ENCODE assay signal across 26 cellular contexts in the genomic region with DNA sequence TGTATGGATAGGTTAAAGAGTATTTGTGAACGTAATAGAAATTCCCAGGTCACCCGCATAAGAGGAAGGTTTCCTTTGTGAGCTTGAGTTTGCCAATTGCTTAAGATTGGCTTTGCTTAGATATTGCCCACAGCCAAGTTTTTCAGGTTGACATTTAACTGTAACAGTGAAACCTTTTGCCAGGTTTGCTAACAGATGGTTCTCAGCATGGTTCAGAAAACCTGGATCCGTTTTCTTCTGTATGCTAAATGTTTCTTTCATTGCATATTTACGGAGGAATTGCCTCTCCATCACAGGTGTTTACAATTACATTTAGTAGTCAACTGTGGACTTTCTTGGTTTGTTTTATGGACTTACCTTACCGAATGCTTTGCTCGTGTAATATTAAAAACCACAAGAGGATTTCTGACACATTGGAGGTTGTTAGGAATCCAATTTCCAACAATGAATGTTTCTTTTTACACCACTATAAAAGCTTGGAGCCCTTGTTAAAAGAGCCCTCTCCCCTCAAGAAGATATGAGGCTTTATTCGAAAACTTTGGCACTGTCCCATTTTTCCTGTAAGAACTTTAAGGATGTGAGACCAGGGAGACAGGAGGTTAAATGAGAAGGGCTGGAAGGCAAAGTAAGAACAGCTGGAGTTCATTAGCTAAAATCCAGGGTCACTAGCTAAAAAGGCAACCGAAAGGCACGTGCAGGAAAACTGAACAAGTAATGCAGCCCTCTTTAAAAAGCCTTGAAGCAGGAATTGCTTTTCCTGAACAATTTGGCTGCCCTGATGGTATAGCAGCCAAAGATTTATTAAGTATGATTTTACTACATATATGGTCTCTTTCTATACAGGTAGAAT. TPM values are rescaled to one million over a fixed set of nuclear protein-coding genes. Genes with fewer than 3 reads are reported as not detected.
DNase-seq lines count a peak whose midpoint lies in the region; ATAC-seq and TF ChIP-seq lines count a peak whose summit lies in the region.
"Had no signal": no experiment of that assay in that cellular context is flagged by ENCODE, and none has a peak within 500 bp of the region (broad histone marks: within the 10 kb centered on the region; RNA-seq: fewer than 3 reads in every experiment).

No MANE protein-coding gene starts in this region.

- H3K4me1 ChIP-seq in Panc1 (ENCODE audit: control insufficient read depth, insufficient read depth, low read length), result 0 out of 2 replicates have a peak, but pooled peaks cover 4% of the 10 kb centered on the region
- H3K4me1 ChIP-seq in neural progenitor cell, result no peaks in the 10 kb centered on the region
- H3K4me1 ChIP-seq: pancreas, Peyer's patch, right atrium auricular region, SJSA1 had no signal

- no peaks in the 10 kb centered on the region for H3F3A ChIP-seq in neural progenitor cell (ENCODE audit: low read depth)

- peaks cover 2% of the 10 kb centered on the region for H3K27me3 Mint-ChIP-seq in neural progenitor cell (ENCODE audit: insufficient read depth, low read depth)

- H3K27ac Mint-ChIP-seq in neural progenitor cell, result no peak overlapping the region
- H3K27ac Mint-ChIP-seq: activated CD4-positive, alpha-beta T cell treated with anti-CD3 and anti-CD28 coated beads, Interleukin-2, amount 10 ng/mL, durations not matched to agents 7 days and 5 days; activated naive CD4-positive, alpha-beta T cell treated with anti-CD3 and anti-CD28 coated beads, Interleukin-2, amount 50 U/mL, for 72 hours; T-helper 17 cell had no signal

- no peak overlapping the region for H3K4me3 ChIP-seq in Panc1 (ENCODE audit: low read depth in 2 of 2, low read length in 2 of 2)
- no peak overlapping the region for H3K4me3 ChIP-seq in fibroblast of villous mesenchyme (ENCODE audit: low read depth, low read length)
- H3K4me3 ChIP-seq in coronary artery, result no peak overlapping the region
- no peak overlapping the region for H3K4me3 ChIP-seq in neural progenitor cell
- H3K4me3 ChIP-seq: pancreas, Peyer's patch, right atrium auricular region, SJSA1 had no signal

- H3K36me3 ChIP-seq in Panc1 (ENCODE audit: control insufficient read depth, insufficient read depth, low read length), result no peaks in the 10 kb centered on the region
- no peaks in the 10 kb centered on the region for H3K36me3 ChIP-seq in neural progenitor cell
- H3K36me3 ChIP-seq: pancreas, Peyer's patch, right atrium auricular region, SJSA1, WERI-Rb-1 had no signal

- H3K36me3 Mint-ChIP-seq in neural progenitor cell, result no peaks in the 10 kb centered on the region
- H3K36me3 Mint-ChIP-seq: activated naive CD4-positive, alpha-beta T cell treated with anti-CD3 and anti-CD28 coated beads, Interleukin-2, amount 50 U/mL, for 72 hours had no signal

- CTCF ChIA-PET in Panc1 (lab: Charles Lee), result no interaction called here

- H3K27me3 ChIP-seq in Panc1 (ENCODE audit: control insufficient read depth, insufficient read depth, low read length) (no peaks in the 10 kb centered on the region), neural progenitor cell (no peaks in the 10 kb centered on the region)
- H3K27me3 ChIP-seq: pancreas, Peyer's patch, right atrium auricular region, SJSA1 had no signal

- no peak overlapping the region for H3K9ac ChIP-seq in neural progenitor cell

- no TSS peak for BruUV-seq in Panc1 (replicated peaks; lab: Mats Ljungman, UMichigan)

- H3K4me3 Mint-ChIP-seq in neural progenitor cell, result no peak overlapping the region
- H3K4me3 Mint-ChIP-seq: activated CD4-positive, alpha-beta T cell treated with anti-CD3 and anti-CD28 coated beads, Interleukin-2, amount 10 ng/mL, durations not matched to agents 7 days and 5 days; T-helper 17 cell had no signal

- no peak overlapping the region for H3K4me2 ChIP-seq in neural progenitor cell

- H3K9me3 Mint-ChIP-seq in neural progenitor cell, result peaks cover 11% of the 10 kb centered on the region
- H3K9me3 Mint-ChIP-seq: activated CD4-positive, alpha-beta T cell treated with anti-CD3 and anti-CD28 coated beads, Interleukin-2, amount 10 ng/mL, durations not matched to agents 7 days and 5 days; activated naive CD4-positive, alpha-beta T cell treated with anti-CD3 and anti-CD28 coated beads, Interleukin-2, amount 50 U/mL, for 72 hours had no signal

- H3K27ac ChIP-seq in Panc1 (ENCODE audit: low read length), result peak overlapping the region; percentile 40; the same call in 1 of the 2 replicates
- H3K27ac ChIP-seq in coronary artery, result no peak overlapping the region
- H3K27ac ChIP-seq in neural progenitor cell, result no peak overlapping the region
- H3K27ac ChIP-seq: HL-60, pancreas, Peyer's patch, right atrium auricular region, SJSA1, WERI-Rb-1 had no signal

- in situ Hi-C loops in Panc1 (cut with HindIII; ENCODE audit: low pct_unique_long_range_greater_than_20kb, low sequenced_read_pairs), result no loop called here

- no peaks in the 10 kb centered on the region for H4K20me1 ChIP-seq in neural progenitor cell (ENCODE audit: low read depth)

- no peak for ATAC-seq in Panc1
- ATAC-seq in omental fat pad (ENCODE audit: low FRiP score), result no peak
- ATAC-seq: activated naive CD4-positive, alpha-beta T cell treated with anti-CD3 and anti-CD28 coated beads, Interleukin-2, amount 50 U/mL, for 72 hours; HepG2; left cardiac atrium; pancreas; stimulated activated naive CD8-positive, alpha-beta T cell treated with anti-CD3 and anti-CD28 coated beads, Interleukin-15, Interleukin-2, amounts not matched to agents 100 U/mL and 50 U/mL, for 24 hours; T-helper 17 cell had no signal

- no peaks in the 10 kb centered on the region for H3K9me3 ChIP-seq in Panc1 (ENCODE audit: control insufficient read depth, insufficient read depth, low read depth, low read length)
- H3K9me3 ChIP-seq in neural progenitor cell (ENCODE audit: low read depth), result peaks cover 10% of the 10 kb centered on the region
- H3K9me3 ChIP-seq: Caco-2, pancreas, Peyer's patch, right atrium auricular region, SJSA1 had no signal

- intact Hi-C loops in Panc1 (cut with micrococcal nuclease; ENCODE audit: unreplicated experiment), result no loop called here

- H2AFZ ChIP-seq in neural progenitor cell (replicated peaks), result no peak overlapping the region

- peaks cover under 1% of the 10 kb centered on the region for H3K4me1 Mint-ChIP-seq in neural progenitor cell
- H3K4me1 Mint-ChIP-seq: activated CD4-positive, alpha-beta T cell treated with anti-CD3 and anti-CD28 coated beads, Interleukin-2, amount 10 ng/mL, durations not matched to agents 7 days and 5 days; T-helper 17 cell had no signal

- no peaks in the 10 kb centered on the region for H3K79me2 ChIP-seq in neural progenitor cell (ENCODE audit: low read depth)

- TF ChIP-seq CTCF in Panc1 (IDR thresholded peaks at IDR 0.05), result no peak
- TF ChIP-seq CTCF in fibroblast of villous mesenchyme (IDR thresholded peaks at IDR 0.05; ENCODE audit: insufficient read depth, low read depth, low read length), result no peak
- TF ChIP-seq CTCF in omental fat pad (IDR thresholded peaks at IDR 0.05), result no peak
- no peak for TF ChIP-seq CTCF in coronary artery (IDR thresholded peaks at IDR 0.05)
- TF ChIP-seq CTCF in neural progenitor cell (IDR thresholded peaks at IDR 0.05), result no peak

- DNase-seq in NCI-H524 (lab: John Stamatoyannopoulos, UW), result peak; percentile 8 to 36
- DNase-seq in NCI-H524 treated with DMSO at 0.1 percent for 48 hours (lab: John Stamatoyannopoulos, UW), result no peak
- DNase-seq in Panc1 (ENCODE audit: low read depth, low spot score), result no peak
- peak; percentile 62 for DNase-seq in fibroblast of villous mesenchyme (ENCODE audit: low read depth)
- DNase-seq in omental fat pad (ENCODE audit: low spot score), result no peak
- no peak for DNase-seq in coronary artery (ENCODE audit: low spot score)
- DNase-seq in NAMALWA (ENCODE audit: low spot score), result no peak
- DNase-seq in neural progenitor cell (ENCODE audit: low spot score), result no peak
- DNase-seq: activated CD4-positive, alpha-beta T cell treated with anti-CD3 and anti-CD28 coated beads, Interleukin-2, amount 10 ng/mL, durations not matched to agents 7 days and 5 days; Caco-2; erythroblast; left cardiac atrium; mesenchymal stem cell; NCI-H1105 treated with DMSO at 0.1 percent for 48 hours; pancreas; Peyer's patch; stimulated activated CD4-positive, alpha-beta T cell treated with anti-CD3 and anti-CD28 coated beads, Interleukin-12 subunit alpha, Interleukin-12 subunit beta, amount 100 ng/mL, for 4 hours; stimulated activated CD4-positive, alpha-beta T cell treated with anti-CD3 and anti-CD28 coated beads, Interleukin-4, amount 100 ng/mL, for 4 hours; stimulated activated naive CD8-positive, alpha-beta T cell treated with anti-CD3 and anti-CD28 coated beads, Interleukin-15, Interleukin-2, amounts not matched to agents 100 U/mL and 50 U/mL, for 24 hours; T-helper 17 cell; WERI-Rb-1 had no signal

- POLR2A ChIA-PET in Panc1 (lab: Charles Lee), result interaction anchor here (0.6 kb wide), 1 partner anchor 32 kb away, joined by 3 read pairs; no protein-coding TSS in a partner anchor

RNA-seq across cellular contexts. Expression of a gene that starts 7.9 kb away (rescaled TPM):
- total RNA-seq in Panc1 (2021; ENCODE audit: unreplicated experiment) (4.8 TPM), fibroblast of villous mesenchyme (3.5 and 7.4 TPM in 2 replicates), omental fat pad (1 to 10 TPM in 2 of 4 donors, under 1 TPM in 2; 0.75 to 3.6 (median 1.2) TPM), neural progenitor cell (ENCODE audit: low replicate concordance) (0.21 TPM in 1 of 2 replicates, not detected in the other)
- 1.3 TPM for polyA plus RNA-seq in Panc1 (2012; ENCODE audit: insufficient read length)
- total RNA-seq: activated CD4-positive, alpha-beta T cell treated with anti-CD3 and anti-CD28 coated beads, Interleukin-2, amount 10 ng/mL, durations not matched to agents 7 days and 5 days; activated naive CD4-positive, alpha-beta T cell treated with anti-CD3 and anti-CD28 coated beads, Interleukin-2, amount 50 U/mL, for 72 hours; Caco-2; HepG2; right atrium auricular region; T-helper 17 cell had no signal
- polyA plus RNA-seq: HepG2 had no signal

RNA-seq across cellular contexts. Expression of a gene that starts 33.5 kb away (rescaled TPM):
- total RNA-seq in Panc1 (2021; ENCODE audit: unreplicated experiment) (47.5 TPM), fibroblast of villous mesenchyme (27.4 and 44.0 TPM in 2 replicates), omental fat pad (10 to 100 TPM; 13.6 to 20.4 (median 17.9) TPM), neural progenitor cell (ENCODE audit: low replicate concordance) (33.8 and 41.0 TPM in 2 replicates)
- 17.5 TPM for polyA plus RNA-seq in Panc1 (2012; ENCODE audit: insufficient read length)

Comparison
In these comparisons a context has a peak if more than half of its experiments do, and no peak if none do; other contexts are left out.
1. DNase-seq: peak in NCI-H524 (2 of 2) and fibroblast of villous mesenchyme (single experiment); none in NCI-H524 treated with DMSO at 0.1 percent for 48 hours (single experiment), Panc1 (single experiment), omental fat pad (single experiment), coronary artery (single experiment), NAMALWA (single experiment) and neural progenitor cell (single experiment).